Comparison of ENCODE assay signal across 1 cellular context in the genomic region with DNA sequence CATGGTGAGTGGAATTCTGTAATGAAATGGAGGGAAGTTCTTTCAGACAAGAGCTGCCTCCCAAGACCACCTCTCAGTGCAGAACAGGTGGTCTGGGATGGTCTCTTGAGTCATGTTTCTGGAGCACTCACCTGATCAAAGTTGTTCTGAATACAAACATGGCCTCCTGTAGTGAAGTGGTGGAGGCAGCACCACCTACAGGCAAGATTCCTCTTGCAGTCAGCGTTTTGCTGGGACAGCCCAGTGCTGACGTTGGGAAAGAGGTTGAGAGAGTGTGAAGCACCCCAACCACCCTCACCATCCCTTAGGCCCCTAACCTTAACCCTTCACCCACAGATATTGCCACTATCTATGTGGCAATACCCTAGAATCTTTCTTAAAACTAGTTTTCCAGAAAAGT.
TF ChIP-seq lines count a peak whose summit lies in the region.

No MANE protein-coding gene starts in this region.

TF ChIP-seq in neural cell, 6 proteins besides CTCF, POLR2A, EP300 and RAD21 (continued from another document):
- TF ChIP-seq REST (IDR thresholded peaks at IDR 0.05; ENCODE audit: borderline replicate concordance) (no peak), SMC3 (conservative IDR thresholded peaks at IDR 0.05; ENCODE audit: poor library complexity) (no peak), TAF1 (IDR thresholded peaks at IDR 0.05; ENCODE audit: low read depth) (no peak), EZH2 (IDR thresholded peaks at IDR 0.05; ENCODE audit: borderline replicate concordance, insufficient read depth, low read length, poor library complexity, severe bottlenecking) (no peak), MXI1 (conservative IDR thresholded peaks at IDR 0.05; ENCODE audit: poor library complexity, severe bottlenecking) (no peak)
